In the genomic region with DNA sequence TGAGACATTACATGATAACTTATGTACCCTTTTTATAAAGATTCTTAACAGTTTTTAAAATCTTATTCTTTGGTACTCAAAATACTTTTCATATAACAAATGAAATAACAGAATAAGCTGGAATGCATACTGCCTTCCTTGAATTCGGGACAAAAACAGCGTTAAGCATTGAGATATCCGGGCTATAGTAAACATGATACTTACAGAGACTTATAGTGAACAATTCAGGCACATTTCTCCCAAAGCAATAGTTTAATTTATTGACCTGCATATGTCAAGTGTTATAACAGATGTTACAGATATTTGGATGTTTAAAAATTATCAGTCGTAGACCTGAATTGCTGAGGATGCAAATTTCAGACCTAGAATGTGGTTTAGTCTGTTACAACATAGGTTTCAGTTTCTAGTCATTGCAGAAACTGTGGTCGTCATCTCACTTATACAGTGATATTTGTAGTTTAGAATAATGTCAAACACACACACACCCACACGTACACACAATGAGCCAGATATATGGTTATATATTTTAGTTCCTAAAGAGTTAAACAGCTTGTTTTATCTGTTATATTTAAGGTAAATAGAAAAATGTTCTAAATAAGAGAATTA, we compare ENCODE assay signal across 10 cellular contexts.
DNase-seq lines count a peak whose midpoint lies in the region; ATAC-seq and TF ChIP-seq lines count a peak whose summit lies in the region.
"Had no signal": no experiment of that assay in that cellular context is flagged by ENCODE, and none has a peak within 500 bp of the region (broad histone marks: within the 10 kb centered on the region; RNA-seq: fewer than 3 reads in every experiment).

No MANE protein-coding gene starts in this region.

- DNase-seq in SKM-1 treated with dmso at 0.1 percent for 144 hours (lab: John Stamatoyannopoulos, UW; ENCODE audit: unreplicated experiment) (peak; percentile 25), SKM-1 (lab: John Stamatoyannopoulos, UW; ENCODE audit: unreplicated experiment) (no peak), SK-N-MC (ENCODE audit: low read depth, low spot score) (no peak), natural killer cell (no peak), Kasumi-1 (lab: John Stamatoyannopoulos, UW) (no peak), NK-92 (lab: John Stamatoyannopoulos, UW; ENCODE audit: unreplicated experiment) (no peak), NCI-H2107 (lab: John Stamatoyannopoulos, UW) (no peak)
- DNase-seq: naive B cell had no signal

- H3K9me3 ChIP-seq in SK-N-MC (ENCODE audit: low read depth, low read length), result no peaks in the 10 kb centered on the region

- TF ChIP-seq CTCF in natural killer cell (IDR thresholded peaks at IDR 0.05), result no peak

- peak overlapping the region; percentile 60 for H3K27ac ChIP-seq in SK-N-MC
- H3K27ac ChIP-seq: VCaP had no signal

- H3K4me3 Mint-ChIP-seq in natural killer cell, result peak overlapping the region; percentile 45

- H3K36me3 ChIP-seq in SK-N-MC (ENCODE audit: insufficient read depth, low read length), result no peaks in the 10 kb centered on the region

- peaks cover 17 to 25% of the 10 kb centered on the region in 2 donors for H3K4me1 Mint-ChIP-seq in natural killer cell

- ATAC-seq in HG02943 (IDR thresholded peaks at IDR 0.05; ENCODE audit: low read depth, unreplicated experiment) (peak; percentile 91), natural killer cell (peak; percentile 84 to 88 (median 85))

- peak overlapping the region; percentile 65 to 67 for H3K27ac Mint-ChIP-seq in natural killer cell

- no peaks in the 10 kb centered on the region for H3K27me3 Mint-ChIP-seq in natural killer cell (ENCODE audit: low read depth in 2 of 2)
- H3K27me3 Mint-ChIP-seq: naive B cell had no signal

- no peaks in the 10 kb centered on the region for H3K9me3 Mint-ChIP-seq in natural killer cell
- H3K9me3 Mint-ChIP-seq: naive B cell had no signal

- intact Hi-C loops in natural killer cell (cut with micrococcal nuclease), result no loop called here

- H3K36me3 Mint-ChIP-seq in natural killer cell, result no peaks in the 10 kb centered on the region

- peak overlapping the region; percentile 67 for H3K4me3 ChIP-seq in SK-N-MC

- peak overlapping the region; percentile 32 for H3K9ac ChIP-seq in SK-N-MC (ENCODE audit: insufficient read length)
